Comparison of ENCODE assay signal across 1 cellular context in the genomic region with DNA sequence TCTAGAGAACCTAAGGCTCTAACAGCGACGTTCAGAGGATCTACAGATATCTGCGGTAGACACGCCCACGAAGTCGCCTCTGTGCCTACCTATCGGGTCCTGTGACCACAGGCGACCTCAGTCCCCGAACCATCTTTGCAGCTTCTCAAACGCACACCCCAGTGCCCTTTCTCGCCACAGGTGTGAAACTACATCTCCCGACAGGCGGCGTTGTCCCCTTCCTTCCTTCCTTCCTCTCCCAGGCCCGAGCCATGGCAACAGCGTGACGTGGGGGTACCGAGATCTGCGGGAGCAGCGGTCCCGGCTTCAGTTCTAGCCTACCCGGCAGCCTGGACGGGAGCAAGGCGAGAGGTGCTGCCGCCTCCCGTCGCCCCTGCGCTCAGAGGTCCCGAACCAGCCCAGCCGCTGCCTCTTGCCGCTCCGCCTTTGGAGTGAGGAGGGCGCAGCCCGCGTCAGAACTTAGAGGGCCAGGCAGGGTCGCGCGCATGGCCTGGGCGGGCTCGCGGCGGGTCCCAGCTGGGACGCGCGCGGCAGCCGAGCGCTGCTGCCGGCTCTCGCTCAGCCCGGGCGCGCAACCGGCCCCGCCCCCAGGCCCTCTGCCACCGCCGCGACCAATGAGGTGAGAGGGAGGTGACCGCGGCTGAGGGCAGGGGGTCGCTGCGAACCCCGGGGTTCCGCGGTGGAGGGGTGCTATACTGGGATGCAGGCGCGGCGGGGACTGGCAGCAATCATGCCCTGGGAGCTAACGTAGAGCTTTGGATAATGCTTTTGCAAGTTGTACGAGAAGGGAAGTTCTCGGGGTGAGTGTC.
TF ChIP-seq lines count a peak whose summit lies in the region.

A gene (plus strand): TSS at position 309 of the 809 bp plus-strand sequence. CDS start 177 bp downstream, at position 486.

TF ChIP-seq in HepG2, 621 proteins besides CTCF, POLR2A, EP300 and RAD21 (continued from another document and continues in another):
- TF ChIP-seq ZNF598 (CRISPR knock-in tag; IDR thresholded peaks at IDR 0.05; ENCODE audit: borderline replicate concordance) = peak; percentile 86
- TF ChIP-seq, protein P1, sequence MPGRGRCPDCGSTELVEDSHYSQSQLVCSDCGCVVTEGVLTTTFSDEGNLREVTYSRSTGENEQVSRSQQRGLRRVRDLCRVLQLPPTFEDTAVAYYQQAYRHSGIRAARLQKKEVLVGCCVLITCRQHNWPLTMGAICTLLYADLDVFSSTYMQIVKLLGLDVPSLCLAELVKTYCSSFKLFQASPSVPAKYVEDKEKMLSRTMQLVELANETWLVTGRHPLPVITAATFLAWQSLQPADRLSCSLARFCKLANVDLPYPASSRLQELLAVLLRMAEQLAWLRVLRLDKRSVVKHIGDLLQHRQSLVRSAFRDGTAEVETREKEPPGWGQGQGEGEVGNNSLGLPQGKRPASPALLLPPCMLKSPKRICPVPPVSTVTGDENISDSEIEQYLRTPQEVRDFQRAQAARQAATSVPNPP (CRISPR knock-in tag; IDR thresholded peaks at IDR 0.05) = 0 out of 2 replicates have a peak, but pooled peaks have one; percentile 64
- TF ChIP-seq, protein P2, sequence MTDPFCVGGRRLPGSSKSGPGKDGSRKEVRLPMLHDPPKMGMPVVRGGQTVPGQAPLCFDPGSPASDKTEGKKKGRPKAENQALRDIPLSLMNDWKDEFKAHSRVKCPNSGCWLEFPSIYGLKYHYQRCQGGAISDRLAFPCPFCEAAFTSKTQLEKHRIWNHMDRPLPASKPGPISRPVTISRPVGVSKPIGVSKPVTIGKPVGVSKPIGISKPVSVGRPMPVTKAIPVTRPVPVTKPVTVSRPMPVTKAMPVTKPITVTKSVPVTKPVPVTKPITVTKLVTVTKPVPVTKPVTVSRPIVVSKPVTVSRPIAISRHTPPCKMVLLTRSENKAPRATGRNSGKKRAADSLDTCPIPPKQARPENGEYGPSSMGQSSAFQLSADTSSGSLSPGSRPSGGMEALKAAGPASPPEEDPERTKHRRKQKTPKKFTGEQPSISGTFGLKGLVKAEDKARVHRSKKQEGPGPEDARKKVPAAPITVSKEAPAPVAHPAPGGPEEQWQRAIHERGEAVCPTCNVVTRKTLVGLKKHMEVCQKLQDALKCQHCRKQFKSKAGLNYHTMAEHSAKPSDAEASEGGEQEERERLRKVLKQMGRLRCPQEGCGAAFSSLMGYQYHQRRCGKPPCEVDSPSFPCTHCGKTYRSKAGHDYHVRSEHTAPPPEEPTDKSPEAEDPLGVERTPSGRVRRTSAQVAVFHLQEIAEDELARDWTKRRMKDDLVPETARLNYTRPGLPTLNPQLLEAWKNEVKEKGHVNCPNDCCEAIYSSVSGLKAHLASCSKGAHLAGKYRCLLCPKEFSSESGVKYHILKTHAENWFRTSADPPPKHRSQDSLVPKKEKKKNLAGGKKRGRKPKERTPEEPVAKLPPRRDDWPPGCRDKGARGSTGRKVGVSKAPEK (CRISPR knock-in tag; IDR thresholded peaks at IDR 0.05; ENCODE audit: borderline replicate concordance) = no peak
- TF ChIP-seq ZNF629 (CRISPR knock-in tag; conservative IDR thresholded peaks at IDR 0.05) = no peak
- TF ChIP-seq, protein P3, sequence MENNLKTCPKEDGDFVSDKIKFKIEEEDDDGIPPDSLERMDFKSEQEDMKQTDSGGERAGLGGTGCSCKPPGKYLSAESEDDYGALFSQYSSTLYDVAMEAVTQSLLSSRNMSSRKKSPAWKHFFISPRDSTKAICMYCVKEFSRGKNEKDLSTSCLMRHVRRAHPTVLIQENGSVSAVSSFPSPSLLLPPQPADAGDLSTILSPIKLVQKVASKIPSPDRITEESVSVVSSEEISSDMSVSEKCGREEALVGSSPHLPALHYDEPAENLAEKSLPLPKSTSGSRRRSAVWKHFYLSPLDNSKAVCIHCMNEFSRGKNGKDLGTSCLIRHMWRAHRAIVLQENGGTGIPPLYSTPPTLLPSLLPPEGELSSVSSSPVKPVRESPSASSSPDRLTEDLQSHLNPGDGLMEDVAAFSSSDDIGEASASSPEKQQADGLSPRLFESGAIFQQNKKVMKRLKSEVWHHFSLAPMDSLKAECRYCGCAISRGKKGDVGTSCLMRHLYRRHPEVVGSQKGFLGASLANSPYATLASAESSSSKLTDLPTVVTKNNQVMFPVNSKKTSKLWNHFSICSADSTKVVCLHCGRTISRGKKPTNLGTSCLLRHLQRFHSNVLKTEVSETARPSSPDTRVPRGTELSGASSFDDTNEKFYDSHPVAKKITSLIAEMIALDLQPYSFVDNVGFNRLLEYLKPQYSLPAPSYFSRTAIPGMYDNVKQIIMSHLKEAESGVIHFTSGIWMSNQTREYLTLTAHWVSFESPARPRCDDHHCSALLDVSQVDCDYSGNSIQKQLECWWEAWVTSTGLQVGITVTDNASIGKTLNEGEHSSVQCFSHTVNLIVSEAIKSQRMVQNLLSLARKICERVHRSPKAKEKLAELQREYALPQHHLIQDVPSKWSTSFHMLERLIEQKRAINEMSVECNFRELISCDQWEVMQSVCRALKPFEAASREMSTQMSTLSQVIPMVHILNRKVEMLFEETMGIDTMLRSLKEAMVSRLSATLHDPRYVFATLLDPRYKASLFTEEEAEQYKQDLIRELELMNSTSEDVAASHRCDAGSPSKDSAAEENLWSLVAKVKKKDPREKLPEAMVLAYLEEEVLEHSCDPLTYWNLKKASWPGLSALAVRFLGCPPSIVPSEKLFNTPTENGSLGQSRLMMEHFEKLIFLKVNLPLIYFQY (CRISPR knock-in tag; IDR thresholded peaks at IDR 0.05; ENCODE audit: borderline replicate concordance) = 0 out of 2 replicates have a peak, but pooled peaks have one; percentile 31
- TF ChIP-seq ZBTB20 (CRISPR knock-in tag; IDR thresholded peaks at IDR 0.05; ENCODE audit: borderline replicate concordance, low read depth) = 0 out of 2 replicates have a peak, but pooled peaks have one; percentile 50
- TF ChIP-seq HNF4G (IDR thresholded peaks at IDR 0.05; ENCODE audit: borderline replicate concordance, low read depth, low read length) = peak; percentile 27; the same call in 1 of the 2 replicates
- TF ChIP-seq HNF4G (CRISPR knock-in tag; IDR thresholded peaks at IDR 0.05; ENCODE audit: borderline replicate concordance, low read depth) = no peak
- TF ChIP-seq KDM2A (CRISPR knock-in tag; IDR thresholded peaks at IDR 0.05; ENCODE audit: borderline replicate concordance, low read depth) = peak; percentile 81; the same call in 1 of the 2 replicates
- TF ChIP-seq SKI (IDR thresholded peaks at IDR 0.05; ENCODE audit: partially characterized antibody) = peak; percentile 35
- TF ChIP-seq ZNF564 (CRISPR knock-in tag; IDR thresholded peaks at IDR 0.05) = 0 out of 2 replicates have a peak, but pooled peaks have one; percentile 55
- peak; percentile 66; the same call in 1 of the 2 replicates for TF ChIP-seq ZNF230 (CRISPR knock-in tag; IDR thresholded peaks at IDR 0.05)
- peak; percentile 77 for TF ChIP-seq GABPA (IDR thresholded peaks at IDR 0.05; ENCODE audit: low read depth, low read length)
- peak; percentile 93 for TF ChIP-seq GABPA (CRISPR knock-in tag; IDR thresholded peaks at IDR 0.05; ENCODE audit: low read depth)
- TF ChIP-seq PHF20 (CRISPR knock-in tag; IDR thresholded peaks at IDR 0.05) = peak; percentile 56; the same call in 1 of the 2 replicates
- 0 out of 2 replicates have a peak, but pooled peaks have one; percentile 49 for TF ChIP-seq ZKSCAN8 (CRISPR knock-in tag; IDR thresholded peaks at IDR 0.05; ENCODE audit: borderline replicate concordance)
- TF ChIP-seq, protein P4, sequence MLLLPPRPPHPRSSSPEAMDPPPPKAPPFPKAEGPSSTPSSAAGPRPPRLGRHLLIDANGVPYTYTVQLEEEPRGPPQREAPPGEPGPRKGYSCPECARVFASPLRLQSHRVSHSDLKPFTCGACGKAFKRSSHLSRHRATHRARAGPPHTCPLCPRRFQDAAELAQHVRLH (CRISPR knock-in tag; IDR thresholded peaks at IDR 0.05; ENCODE audit: borderline replicate concordance, low read depth) = peak; percentile 44; the same call in 1 of the 2 replicates
- TF ChIP-seq ZNF205 (CRISPR knock-in tag; IDR thresholded peaks at IDR 0.05) = peak; percentile 65; the same call in 1 of the 2 replicates
- TF ChIP-seq, protein P5, sequence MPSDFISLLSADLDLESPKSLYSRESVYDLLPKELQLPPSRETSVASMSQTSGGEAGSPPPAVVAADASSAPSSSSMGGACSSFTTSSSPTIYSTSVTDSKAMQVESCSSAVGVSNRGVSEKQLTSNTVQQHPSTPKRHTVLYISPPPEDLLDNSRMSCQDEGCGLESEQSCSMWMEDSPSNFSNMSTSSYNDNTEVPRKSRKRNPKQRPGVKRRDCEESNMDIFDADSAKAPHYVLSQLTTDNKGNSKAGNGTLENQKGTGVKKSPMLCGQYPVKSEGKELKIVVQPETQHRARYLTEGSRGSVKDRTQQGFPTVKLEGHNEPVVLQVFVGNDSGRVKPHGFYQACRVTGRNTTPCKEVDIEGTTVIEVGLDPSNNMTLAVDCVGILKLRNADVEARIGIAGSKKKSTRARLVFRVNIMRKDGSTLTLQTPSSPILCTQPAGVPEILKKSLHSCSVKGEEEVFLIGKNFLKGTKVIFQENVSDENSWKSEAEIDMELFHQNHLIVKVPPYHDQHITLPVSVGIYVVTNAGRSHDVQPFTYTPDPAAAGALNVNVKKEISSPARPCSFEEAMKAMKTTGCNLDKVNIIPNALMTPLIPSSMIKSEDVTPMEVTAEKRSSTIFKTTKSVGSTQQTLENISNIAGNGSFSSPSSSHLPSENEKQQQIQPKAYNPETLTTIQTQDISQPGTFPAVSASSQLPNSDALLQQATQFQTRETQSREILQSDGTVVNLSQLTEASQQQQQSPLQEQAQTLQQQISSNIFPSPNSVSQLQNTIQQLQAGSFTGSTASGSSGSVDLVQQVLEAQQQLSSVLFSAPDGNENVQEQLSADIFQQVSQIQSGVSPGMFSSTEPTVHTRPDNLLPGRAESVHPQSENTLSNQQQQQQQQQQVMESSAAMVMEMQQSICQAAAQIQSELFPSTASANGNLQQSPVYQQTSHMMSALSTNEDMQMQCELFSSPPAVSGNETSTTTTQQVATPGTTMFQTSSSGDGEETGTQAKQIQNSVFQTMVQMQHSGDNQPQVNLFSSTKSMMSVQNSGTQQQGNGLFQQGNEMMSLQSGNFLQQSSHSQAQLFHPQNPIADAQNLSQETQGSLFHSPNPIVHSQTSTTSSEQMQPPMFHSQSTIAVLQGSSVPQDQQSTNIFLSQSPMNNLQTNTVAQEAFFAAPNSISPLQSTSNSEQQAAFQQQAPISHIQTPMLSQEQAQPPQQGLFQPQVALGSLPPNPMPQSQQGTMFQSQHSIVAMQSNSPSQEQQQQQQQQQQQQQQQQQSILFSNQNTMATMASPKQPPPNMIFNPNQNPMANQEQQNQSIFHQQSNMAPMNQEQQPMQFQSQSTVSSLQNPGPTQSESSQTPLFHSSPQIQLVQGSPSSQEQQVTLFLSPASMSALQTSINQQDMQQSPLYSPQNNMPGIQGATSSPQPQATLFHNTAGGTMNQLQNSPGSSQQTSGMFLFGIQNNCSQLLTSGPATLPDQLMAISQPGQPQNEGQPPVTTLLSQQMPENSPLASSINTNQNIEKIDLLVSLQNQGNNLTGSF (CRISPR knock-in tag; IDR thresholded peaks at IDR 0.05) = peak; percentile 17; the same call in 1 of the 2 replicates
- no peak; the same call in none of the 2 replicates for TF ChIP-seq ESRRA (CRISPR knock-in tag; IDR thresholded peaks at IDR 0.05; ENCODE audit: low read depth)
- TF ChIP-seq ZNF749 (CRISPR knock-in tag; IDR thresholded peaks at IDR 0.05; ENCODE audit: borderline replicate concordance) = peak; percentile 69; the same call in 1 of the 2 replicates
- peak; percentile 95; the same call in 1 of the 2 replicates for TF ChIP-seq ZNF772 (CRISPR knock-in tag; IDR thresholded peaks at IDR 0.05)
- 0 out of 2 replicates have a peak, but pooled peaks have one; percentile 35 for TF ChIP-seq HOXA9 (CRISPR knock-in tag; IDR thresholded peaks at IDR 0.05; ENCODE audit: borderline replicate concordance)
- TF ChIP-seq MIER2 (CRISPR knock-in tag; IDR thresholded peaks at IDR 0.05) = 0 out of 2 replicates have a peak, but pooled peaks have one; percentile 35
- TF ChIP-seq SP5 (CRISPR knock-in tag; IDR thresholded peaks at IDR 0.05; ENCODE audit: borderline replicate concordance, low read depth) = 0 out of 2 replicates have a peak, but pooled peaks have one; percentile 15
- TF ChIP-seq FOXK2 (IDR thresholded peaks at IDR 0.05) = no peak
- TF ChIP-seq RXRA (CRISPR knock-in tag; IDR thresholded peaks at IDR 0.05) = peak; percentile 75
- TF ChIP-seq SUZ12 (IDR thresholded peaks at IDR 0.05; ENCODE audit: low read depth, low read length) = peak; percentile 27; the same call in 1 of the 2 replicates
- TF ChIP-seq, protein P6, sequence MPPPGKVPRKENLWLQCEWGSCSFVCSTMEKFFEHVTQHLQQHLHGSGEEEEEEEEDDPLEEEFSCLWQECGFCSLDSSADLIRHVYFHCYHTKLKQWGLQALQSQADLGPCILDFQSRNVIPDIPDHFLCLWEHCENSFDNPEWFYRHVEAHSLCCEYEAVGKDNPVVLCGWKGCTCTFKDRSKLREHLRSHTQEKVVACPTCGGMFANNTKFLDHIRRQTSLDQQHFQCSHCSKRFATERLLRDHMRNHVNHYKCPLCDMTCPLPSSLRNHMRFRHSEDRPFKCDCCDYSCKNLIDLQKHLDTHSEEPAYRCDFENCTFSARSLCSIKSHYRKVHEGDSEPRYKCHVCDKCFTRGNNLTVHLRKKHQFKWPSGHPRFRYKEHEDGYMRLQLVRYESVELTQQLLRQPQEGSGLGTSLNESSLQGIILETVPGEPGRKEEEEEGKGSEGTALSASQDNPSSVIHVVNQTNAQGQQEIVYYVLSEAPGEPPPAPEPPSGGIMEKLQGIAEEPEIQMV (CRISPR knock-in tag; IDR thresholded peaks at IDR 0.05; ENCODE audit: low read depth) = peak; percentile 70; the same call in 1 of the 2 replicates
- TF ChIP-seq, protein P7, sequence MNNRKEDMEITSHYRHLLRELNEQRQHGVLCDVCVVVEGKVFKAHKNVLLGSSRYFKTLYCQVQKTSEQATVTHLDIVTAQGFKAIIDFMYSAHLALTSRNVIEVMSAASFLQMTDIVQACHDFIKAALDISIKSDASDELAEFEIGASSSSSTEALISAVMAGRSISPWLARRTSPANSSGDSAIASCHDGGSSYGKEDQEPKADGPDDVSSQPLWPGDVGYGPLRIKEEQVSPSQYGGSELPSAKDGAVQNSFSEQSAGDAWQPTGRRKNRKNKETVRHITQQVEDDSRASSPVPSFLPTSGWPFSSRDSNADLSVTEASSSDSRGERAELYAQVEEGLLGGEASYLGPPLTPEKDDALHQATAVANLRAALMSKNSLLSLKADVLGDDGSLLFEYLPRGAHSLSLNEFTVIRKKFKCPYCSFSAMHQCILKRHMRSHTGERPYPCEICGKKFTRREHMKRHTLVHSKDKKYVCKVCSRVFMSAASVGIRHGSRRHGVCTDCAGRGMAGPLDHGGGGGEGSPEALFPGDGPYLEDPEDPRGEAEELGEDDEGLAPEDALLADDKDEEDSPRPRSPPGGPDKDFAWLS (CRISPR knock-in tag; IDR thresholded peaks at IDR 0.05; ENCODE audit: borderline replicate concordance) = no peak
- TF ChIP-seq ARHGAP35 (CRISPR knock-in tag; IDR thresholded peaks at IDR 0.05; ENCODE audit: borderline replicate concordance) = peak; percentile 88; the same call in 1 of the 2 replicates
- TF ChIP-seq, protein P8, sequence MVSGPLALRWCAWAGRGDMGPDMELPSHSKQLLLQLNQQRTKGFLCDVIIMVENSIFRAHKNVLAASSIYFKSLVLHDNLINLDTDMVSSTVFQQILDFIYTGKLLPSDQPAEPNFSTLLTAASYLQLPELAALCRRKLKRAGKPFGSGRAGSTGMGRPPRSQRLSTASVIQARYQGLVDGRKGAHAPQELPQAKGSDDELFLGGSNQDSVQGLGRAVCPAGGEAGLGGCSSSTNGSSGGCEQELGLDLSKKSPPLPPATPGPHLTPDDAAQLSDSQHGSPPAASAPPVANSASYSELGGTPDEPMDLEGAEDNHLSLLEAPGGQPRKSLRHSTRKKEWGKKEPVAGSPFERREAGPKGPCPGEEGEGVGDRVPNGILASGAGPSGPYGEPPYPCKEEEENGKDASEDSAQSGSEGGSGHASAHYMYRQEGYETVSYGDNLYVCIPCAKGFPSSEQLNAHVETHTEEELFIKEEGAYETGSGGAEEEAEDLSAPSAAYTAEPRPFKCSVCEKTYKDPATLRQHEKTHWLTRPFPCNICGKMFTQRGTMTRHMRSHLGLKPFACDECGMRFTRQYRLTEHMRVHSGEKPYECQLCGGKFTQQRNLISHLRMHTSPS (CRISPR knock-in tag; IDR thresholded peaks at IDR 0.05; ENCODE audit: low read depth) = 0 out of 2 replicates have a peak, but pooled peaks have one; percentile 37
